Comparison of ENCODE assay signal across 14 cellular contexts in the genomic region with DNA sequence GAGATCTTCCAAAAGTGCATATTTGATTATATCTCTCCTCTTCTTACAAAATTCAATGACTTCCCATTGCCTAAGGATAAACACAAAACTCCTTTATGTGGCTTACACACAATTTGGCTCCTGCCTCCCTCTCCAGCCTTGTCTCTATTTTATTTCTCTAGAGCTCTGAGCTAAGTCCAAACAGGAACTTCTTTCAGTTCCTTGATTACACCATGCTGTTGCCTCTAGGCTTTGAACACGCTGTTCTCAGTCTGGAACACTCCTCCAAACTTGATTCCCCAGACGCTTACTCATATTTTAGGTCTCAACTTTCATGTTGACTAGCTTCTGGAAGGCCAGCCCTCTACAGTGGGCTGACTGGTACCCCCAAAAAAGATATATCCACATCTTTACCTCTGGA.
A peak's percentile ranks its signal among the peaks of the same experiment; 100 is the strongest.
DNase-seq lines count a peak whose midpoint lies in the region; ATAC-seq and TF ChIP-seq lines count a peak whose summit lies in the region.
"Had no signal": no experiment of that assay in that cellular context is flagged by ENCODE, and none has a peak within 500 bp of the region (broad histone marks: within the 10 kb centered on the region; RNA-seq: fewer than 3 reads in every experiment).

No MANE protein-coding gene starts in this region.

- H3K9ac ChIP-seq in GM23248 (no peak overlapping the region), mammary epithelial cell (ENCODE audit: insufficient read depth, low read length) (no peak overlapping the region)

- H3K27ac ChIP-seq in GM23248 (no peak overlapping the region), mammary epithelial cell (ENCODE audit: insufficient read depth, low read depth, low read length) (peak overlapping the region; percentile 64)

- no peaks in the 10 kb centered on the region for H3K9me2 ChIP-seq in GM23248 (ENCODE audit: insufficient read depth)

- H3K4me1 ChIP-seq in GM23248 (ENCODE audit: insufficient read depth) (no peaks in the 10 kb centered on the region), mammary epithelial cell (ENCODE audit: insufficient read depth, low read length) (peaks cover 18% of the 10 kb centered on the region)

- WGBS in GM23248 (ENCODE audit: low coverage in 1 of 2, low lambda C conversion rate in 2 of 2, missing lambda C conversion rate in 2 of 2), 2 experiments = 0 to 2% methylated on average over 2 of the region's 2 CpGs
- WGBS in mammary epithelial cell (ENCODE audit: low coverage, missing lambda C conversion rate) = 0% methylated on average over 2 of the region's 2 CpGs

- no peaks in the 10 kb centered on the region for H3K27me3 ChIP-seq in GM23248 (replicated peaks; ENCODE audit: insufficient read depth)
- H3K27me3 ChIP-seq in mammary epithelial cell (ENCODE audit: insufficient read depth, low read length) = no peaks in the 10 kb centered on the region

- H3F3A ChIP-seq in GM23248 (ENCODE audit: insufficient read depth) = no peaks in the 10 kb centered on the region

- H2AFZ ChIP-seq in GM23248 (no peak overlapping the region), mammary epithelial cell (ENCODE audit: low read depth, low read length) (peak overlapping the region; percentile 83)

- no peaks in the 10 kb centered on the region for H3K79me2 ChIP-seq in GM23248 (ENCODE audit: insufficient read depth)
- H3K79me2 ChIP-seq in mammary epithelial cell (ENCODE audit: insufficient read depth, low read length) = no peaks in the 10 kb centered on the region

- H3K4me2 ChIP-seq in GM23248 (ENCODE audit: unreplicated experiment) (no peak overlapping the region), mammary epithelial cell (ENCODE audit: insufficient read depth, low read depth, low read length) (peak overlapping the region; percentile 61)

- intact Hi-C loops in mammary epithelial cell (cut with micrococcal nuclease) (no loop called here), Right ventricle myocardium superior (cut with DNase I) (no loop called here)

- CTCF ChIA-PET in mammary epithelial cell (lab: Charles Lee; ENCODE audit: low non-redundant PET) = no interaction called here

- H3K4me3 Mint-ChIP-seq in stimulated activated naive CD8-positive, alpha-beta T cell treated with anti-CD3 and anti-CD28 coated beads, Interleukin-15, amount 100 ng/mL, for 72 hours = no peak overlapping the region
- H3K4me3 Mint-ChIP-seq: activated naive CD8-positive, alpha-beta T cell; neural crest cell; type B pancreatic cell had no signal

- no TSS peak for BruUV-seq in mammary epithelial cell (replicated peaks; lab: Mats Ljungman, UMichigan)

- H3K9me3 ChIP-seq in GM23248 (ENCODE audit: low read depth) = no peaks in the 10 kb centered on the region
- no peaks in the 10 kb centered on the region for H3K9me3 ChIP-seq in mammary epithelial cell (replicated peaks; ENCODE audit: insufficient read depth, low read length)

- H3K4me1 Mint-ChIP-seq in stimulated activated naive CD8-positive, alpha-beta T cell treated with anti-CD3 and anti-CD28 coated beads, Interleukin-15, amount 100 ng/mL, for 72 hours = peaks cover 12% of the 10 kb centered on the region
- H3K4me1 Mint-ChIP-seq: neural crest cell had no signal

- H3K27ac Mint-ChIP-seq in stimulated activated naive CD8-positive, alpha-beta T cell treated with anti-CD3 and anti-CD28 coated beads, Interleukin-15, amount 100 ng/mL, for 72 hours = no peak overlapping the region
- H3K27ac Mint-ChIP-seq: activated naive CD8-positive, alpha-beta T cell; type B pancreatic cell had no signal

- H3K4me3 ChIP-seq in GM23248 (no peak overlapping the region), mammary epithelial cell (replicated peaks in 1 of 3; ENCODE audit: insufficient read depth in 1 of 3, low read depth in 2 of 3, low read length in 3 of 3) (no peak overlapping the region), skeletal muscle cell (ENCODE audit: low read depth, low read length) (no peak overlapping the region)
- H3K4me3 ChIP-seq: coronary artery had no signal

- DNase-seq in GM23248 (peak; percentile 13), mammary epithelial cell (peak; percentile 81), Right ventricle myocardium superior (no peak), skeletal muscle cell (ENCODE audit: low read depth) (peak; percentile 76), NCI-H2081 treated with DMSO at 0.1 percent for 48 hours (lab: John Stamatoyannopoulos, UW) (no peak), NCI-H226 (no peak)
- no peak for DNase-seq in stimulated activated naive CD8-positive, alpha-beta T cell treated with anti-CD3 and anti-CD28 coated beads, Interleukin-15, amount 100 ng/mL, for 72 hours
- DNase-seq in stimulated activated CD8-positive, alpha-beta memory T cell treated with anti-CD3 and anti-CD28 coated beads, Interleukin-4, amount 100 ng/mL, for 48 hours = no peak
- DNase-seq: DMS 273 treated with DMSO at 0.1 percent for 48 hours, NCI-H187 had no signal

- H3K36me3 ChIP-seq in GM23248 (ENCODE audit: low read depth) (no peaks in the 10 kb centered on the region), mammary epithelial cell (ENCODE audit: insufficient read depth, low read length) (no peaks in the 10 kb centered on the region)

- no peak for TF ChIP-seq CTCF in mammary epithelial cell (conservative IDR thresholded peaks at IDR 0.05 in 1 of 2, IDR thresholded peaks at IDR 0.05 in 1 of 2; ENCODE audit: extremely low read depth in 1 of 2, insufficient read depth in 1 of 2, low read depth in 1 of 2, low read length in 2 of 2)

- no peaks in the 10 kb centered on the region for H3K9me3 Mint-ChIP-seq in stimulated activated naive CD8-positive, alpha-beta T cell treated with anti-CD3 and anti-CD28 coated beads, Interleukin-15, amount 100 ng/mL, for 72 hours
- H3K9me3 Mint-ChIP-seq: neural crest cell had no signal

- in situ Hi-C loops in GM23248 (cut with MboI) (no loop called here), mammary epithelial cell (cut with MboI; ENCODE audit: low sequenced_read_pairs in 2 of 2) (no loop called here)

- H3K27me3 Mint-ChIP-seq in stimulated activated naive CD8-positive, alpha-beta T cell treated with anti-CD3 and anti-CD28 coated beads, Interleukin-15, amount 100 ng/mL, for 72 hours = peaks cover 8% of the 10 kb centered on the region
- H3K27me3 Mint-ChIP-seq: activated naive CD8-positive, alpha-beta T cell; type B pancreatic cell had no signal

- ATAC-seq in Right ventricle myocardium superior (ENCODE audit: poor library complexity) = peak; percentile 84
- ATAC-seq in stimulated activated naive CD8-positive, alpha-beta T cell treated with anti-CD3 and anti-CD28 coated beads, Interleukin-15, amount 100 ng/mL, for 72 hours = no peak

- H4K20me1 ChIP-seq in GM23248 (ENCODE audit: insufficient read depth) = no peaks in the 10 kb centered on the region
- no peaks in the 10 kb centered on the region for H4K20me1 ChIP-seq in mammary epithelial cell (ENCODE audit: insufficient read depth, low read length)

- dilution Hi-C loops in mammary epithelial cell (cut with HindIII; ENCODE audit: low sequenced_read_pairs) = no loop called here

Comparison
In these comparisons a context has a peak if more than half of its experiments do, and no peak if none do; other contexts are left out.
1. DNase-seq: peak in GM23248 (single experiment), mammary epithelial cell (single experiment) and skeletal muscle cell (single experiment); none in Right ventricle myocardium superior (single experiment), NCI-H2081 treated with DMSO at 0.1 percent for 48 hours (single experiment), stimulated activated naive CD8-positive, alpha-beta T cell treated with anti-CD3 and anti-CD28 coated beads, Interleukin-15, amount 100 ng/mL, for 72 hours (0 of 2), stimulated activated CD8-positive, alpha-beta memory T cell treated with anti-CD3 and anti-CD28 coated beads, Interleukin-4, amount 100 ng/mL, for 48 hours (single experiment) and NCI-H226 (single experiment).